ENCODE assay signal across 15 cellular contexts in the genomic region with DNA sequence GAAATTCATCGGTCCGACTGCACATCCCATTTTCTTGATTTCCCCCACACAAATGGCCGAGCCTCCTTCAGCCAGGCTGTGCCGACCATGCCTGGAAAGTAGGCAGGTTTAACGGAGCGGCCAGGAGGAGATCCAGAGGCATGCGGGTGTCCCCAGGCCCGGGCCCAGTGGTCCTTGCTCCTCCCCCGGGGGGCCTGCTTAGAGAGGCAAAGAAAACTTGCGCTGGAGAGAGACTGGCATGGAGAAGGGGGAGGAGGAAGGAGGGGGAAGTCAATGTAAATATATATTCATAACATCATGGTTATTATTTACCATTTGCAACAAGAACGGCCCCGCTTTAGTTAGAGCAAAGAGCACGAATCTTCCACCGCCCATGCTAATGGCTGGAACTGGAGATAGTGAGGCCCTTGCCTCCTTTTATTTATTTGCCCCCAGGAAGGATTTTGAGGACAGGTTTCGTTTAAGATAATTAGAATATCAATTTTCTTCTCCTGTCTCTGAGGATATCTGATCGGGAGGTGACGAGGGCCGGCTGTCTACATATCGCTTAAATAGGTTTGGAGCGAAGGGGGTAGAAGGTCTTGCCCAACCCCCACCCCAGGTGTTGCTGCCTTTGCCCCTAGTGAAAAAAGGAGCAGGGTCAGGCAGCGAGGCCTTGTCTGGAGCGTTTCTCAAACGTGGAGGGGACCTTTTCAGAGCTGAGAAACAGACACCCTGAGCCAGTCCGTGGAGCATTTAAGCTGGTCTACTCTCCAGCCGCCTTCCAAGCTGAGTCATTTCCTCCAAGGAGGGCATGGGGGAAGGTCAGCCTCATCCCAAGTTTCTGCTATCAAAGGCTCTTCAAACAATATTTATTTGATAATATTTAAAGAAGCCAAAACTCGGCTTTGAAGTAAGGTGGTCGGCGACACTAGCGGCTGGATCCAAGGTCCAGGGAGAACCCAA. TPM values are rescaled to one million over a fixed set of nuclear protein-coding genes. Genes with fewer than 3 reads are reported as not detected.
DNase-seq lines count a peak whose midpoint lies in the region; ATAC-seq and TF ChIP-seq lines count a peak whose summit lies in the region.
"Had no signal": no experiment of that assay in that cellular context is flagged by ENCODE, and none has a peak within 500 bp of the region (broad histone marks: within the 10 kb centered on the region; RNA-seq: fewer than 3 reads in every experiment).

No MANE protein-coding gene starts in this region.

- POLR2A ChIA-PET in WTC11 (lab: Charles Lee), result no interaction called here

- H3K4me1 Mint-ChIP-seq in WTC11, result peaks cover 54% of the 10 kb centered on the region

- H3K4me3 ChIP-seq in H7 (ENCODE audit: insufficient read depth, low read depth, low read length) (no peak overlapping the region), iPS-15b (ENCODE audit: low read depth, low read length) (peak overlapping the region; percentile 23)

- H3K36me3 ChIP-seq in H7 (replicated peaks; ENCODE audit: control insufficient read depth, insufficient read depth, low read length), result no peaks in the 10 kb centered on the region
- no peaks in the 10 kb centered on the region for H3K36me3 ChIP-seq in iPS-15b (ENCODE audit: control insufficient read depth, insufficient read depth, low read length)

- H3K4me1 ChIP-seq in iPS-15b (ENCODE audit: control insufficient read depth, insufficient read depth, low read length), result peaks cover 12% of the 10 kb centered on the region

- no peak overlapping the region for H3K9ac ChIP-seq in iPS-15b (ENCODE audit: low read depth, low read length)

- peaks cover 99% of the 10 kb centered on the region for H3K27me3 ChIP-seq in H7 (ENCODE audit: control insufficient read depth, insufficient read depth, low read length)
- peaks cover 96% of the 10 kb centered on the region for H3K27me3 ChIP-seq in iPS-15b (ENCODE audit: control insufficient read depth, insufficient read depth, low read length)

- no peaks in the 10 kb centered on the region for H3K9me3 ChIP-seq in iPS-15b (ENCODE audit: control insufficient read depth, insufficient read depth, low read length)

- H3K27ac Mint-ChIP-seq in WTC11, result no peak overlapping the region
- H3K27ac Mint-ChIP-seq: activated B cell treated with CpG ODN at 0.5 μM for 24 hours; activated T-cell treated with anti-CD3 and anti-CD28 coated beads, Interleukin-2, amount 50 U/mL, for 24 hours; HFFc6 had no signal

- TF ChIP-seq CTCF in WTC11 (IDR thresholded peaks at IDR 0.05), result no peak

- ATAC-seq in WTC11, result no peak
- ATAC-seq in HG02763 (IDR thresholded peaks at IDR 0.05; ENCODE audit: unreplicated experiment), result no peak

- H3K27me3 Mint-ChIP-seq in WTC11 (ENCODE audit: low read depth), result peaks cover 99% of the 10 kb centered on the region

- peak overlapping the region; percentile 25; the same call in 1 of the 2 replicates for H3K4me3 Mint-ChIP-seq in WTC11
- H3K4me3 Mint-ChIP-seq: activated B cell treated with CpG ODN at 0.5 μM for 24 hours; activated T-cell treated with anti-CD3 and anti-CD28 coated beads, Interleukin-2, amount 50 U/mL, for 24 hours; HFFc6 had no signal

- no peaks in the 10 kb centered on the region for H3K9me3 Mint-ChIP-seq in WTC11
- H3K9me3 Mint-ChIP-seq: activated B cell treated with CpG ODN at 0.5 μM for 24 hours; activated T-cell treated with anti-CD3 and anti-CD28 coated beads, Interleukin-2, amount 50 U/mL, for 24 hours; HFFc6 had no signal

- CTCF ChIA-PET in WTC11 (lab: Charles Lee), result no interaction called here

- no peaks in the 10 kb centered on the region for H3K36me3 Mint-ChIP-seq in WTC11

- peak; percentile 80 for DNase-seq in 8988T
- DNase-seq in H7, result peak; percentile 74
- no peak for DNase-seq in WTC11 (ENCODE audit: low spot score)
- no peak for DNase-seq in NCI-H526 (lab: John Stamatoyannopoulos, UW)
- DNase-seq in ecto neural progenitor cell (ENCODE audit: low spot score), result no peak
- no peak for DNase-seq in superior temporal gyrus (ENCODE audit: extremely low spot score)
- DNase-seq: activated B cell treated with CpG ODN at 0.5 μM for 24 hours; activated T-cell treated with anti-CD3 and anti-CD28 coated beads, Interleukin-2, amount 50 U/mL, for 24 hours; HFFc6; occipital lobe had no signal

TF ChIP-seq in WTC11, 78 proteins besides CTCF, POLR2A, EP300 and RAD21:
- TF ChIP-seq ETV6 (CRISPR knock-in tag; IDR thresholded peaks at IDR 0.05), result no peak
- TF ChIP-seq ZNF416 (CRISPR knock-in tag; IDR thresholded peaks at IDR 0.05), result no peak
- TF ChIP-seq, protein P1, sequence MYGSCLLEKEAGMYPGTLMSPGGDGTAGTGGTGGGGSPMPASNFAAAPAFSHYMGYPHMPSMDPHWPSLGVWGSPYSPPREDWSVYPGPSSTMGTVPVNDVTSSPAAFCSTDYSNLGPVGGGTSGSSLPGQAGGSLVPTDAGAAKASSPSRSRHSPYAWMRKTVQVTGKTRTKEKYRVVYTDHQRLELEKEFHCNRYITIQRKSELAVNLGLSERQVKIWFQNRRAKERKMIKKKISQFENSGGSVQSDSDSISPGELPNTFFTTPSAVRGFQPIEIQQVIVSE (CRISPR knock-in tag; IDR thresholded peaks at IDR 0.05; ENCODE audit: borderline replicate concordance), result no peak
- TF ChIP-seq, protein P2, sequence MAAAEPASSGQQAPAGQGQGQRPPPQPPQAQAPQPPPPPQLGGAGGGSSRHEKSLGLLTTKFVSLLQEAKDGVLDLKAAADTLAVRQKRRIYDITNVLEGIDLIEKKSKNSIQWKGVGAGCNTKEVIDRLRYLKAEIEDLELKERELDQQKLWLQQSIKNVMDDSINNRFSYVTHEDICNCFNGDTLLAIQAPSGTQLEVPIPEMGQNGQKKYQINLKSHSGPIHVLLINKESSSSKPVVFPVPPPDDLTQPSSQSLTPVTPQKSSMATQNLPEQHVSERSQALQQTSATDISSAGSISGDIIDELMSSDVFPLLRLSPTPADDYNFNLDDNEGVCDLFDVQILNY (CRISPR knock-in tag; IDR thresholded peaks at IDR 0.05), result no peak
- TF ChIP-seq TEAD4 (CRISPR knock-in tag; IDR thresholded peaks at IDR 0.05), result no peak

RNA-seq across cellular contexts. Expression of gene BARHL1, which starts 2.5 kb away (rescaled TPM):
- total RNA-seq in H7 (2014; rRNA removed; shearing (Covaris generic)), result 0.07 TPM in 1 of 2 replicates, not detected in the other
- total RNA-seq in WTC11 (2021), result 0.15 to 0.16 TPM in 2 of 3 replicates, not detected in the other
- total RNA-seq: activated B cell treated with CpG ODN at 0.5 μM for 24 hours, chondrocyte, HFFc6, HT-29, mesenteric fat pad, occipital lobe had no signal

Comparison
In these comparisons a context has a peak if more than half of its experiments do, and no peak if none do; other contexts are left out.
1. DNase-seq: peak in 8988T (single experiment) and H7 (single experiment); none in WTC11 (single experiment), NCI-H526 (0 of 2), ecto neural progenitor cell (single experiment) and superior temporal gyrus (single experiment).